In genomic region chrX:153966841-153967535, GRCh38 we compare ENCODE assay signal across 1 cellular context.
TF ChIP-seq lines count a peak whose summit lies in the region.

No MANE protein-coding gene starts in this region.

TF ChIP-seq in IMR-90, 13 proteins besides CTCF, POLR2A, EP300 and RAD21:
- TF ChIP-seq MXI1 (IDR thresholded peaks at IDR 0.05; ENCODE audit: borderline replicate concordance, low read depth, low read length) (0 out of 2 replicates have a peak, but pooled peaks have one; percentile 28), RCOR1 (IDR thresholded peaks at IDR 0.05; ENCODE audit: insufficient replicate concordance, low read length) (no peak)
